14 cellular contexts compared by ENCODE assay signal in the genomic region with DNA sequence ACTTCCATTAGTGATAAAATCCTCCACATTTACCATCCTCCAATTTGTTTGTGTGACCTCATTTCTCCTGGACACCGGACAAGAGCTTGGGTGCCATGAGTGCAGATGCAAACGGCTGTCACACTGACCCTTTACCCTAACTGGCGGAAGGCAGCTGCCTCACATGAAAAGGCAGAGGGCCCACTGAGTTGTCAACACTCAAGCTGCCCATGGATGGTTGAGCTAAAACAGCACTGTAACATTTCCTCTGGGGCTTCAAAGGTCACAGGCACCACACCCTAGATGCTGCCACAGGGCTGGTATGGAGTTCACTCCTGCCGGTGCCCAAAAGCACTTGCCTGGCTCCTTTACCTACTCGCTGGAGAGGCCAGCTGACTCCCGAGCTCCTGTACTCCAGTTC.
DNase-seq lines count a peak whose midpoint lies in the region; ATAC-seq, FAIRE-seq and TF ChIP-seq lines count a peak whose summit lies in the region.
"Had no signal": no experiment of that assay in that cellular context is flagged by ENCODE, and none has a peak within 500 bp of the region (broad histone marks: within the 10 kb centered on the region; RNA-seq: fewer than 3 reads in every experiment).

No MANE protein-coding gene starts in this region.

- H2BK120ac ChIP-seq in H1 (replicated peaks; ENCODE audit: low read depth, low read length) (no peak overlapping the region), neuronal stem cell (ENCODE audit: low read depth, low read length) (no peak overlapping the region)

- POLR2A ChIA-PET in H1 (lab: Charles Lee; ENCODE audit: partially characterized antibody) = no interaction called here
- POLR2A ChIA-PET in CD8-positive, alpha-beta memory T cell (lab: Charles Lee) = no interaction called here

- TF ChIP-seq POLR2A in breast epithelium (IDR thresholded peaks at IDR 0.05) (no peak), H1 (IDR thresholded peaks at IDR 0.05; ENCODE audit: control extremely low read depth in 1 of 2, low read depth in 2 of 2, low read length in 2 of 2) (no peak)

- TF ChIP-seq CTCF in mammary epithelial cell (conservative IDR thresholded peaks at IDR 0.05 in 1 of 2, IDR thresholded peaks at IDR 0.05 in 1 of 2; ENCODE audit: extremely low read depth in 1 of 2, insufficient read depth in 1 of 2, low read depth in 1 of 2, low read length in 2 of 2) = no peak
- no peak for TF ChIP-seq CTCF in breast epithelium (IDR thresholded peaks at IDR 0.05)
- TF ChIP-seq CTCF in H1 (IDR thresholded peaks at IDR 0.05; ENCODE audit: control extremely low read depth in 1 of 3, insufficient read depth in 1 of 3, low read depth in 1 of 3, low read length in 3 of 3) = no peak
- no peak for TF ChIP-seq CTCF in left ventricle myocardium inferior (IDR thresholded peaks at IDR 0.05; ENCODE audit: borderline replicate concordance)
- no peak for TF ChIP-seq CTCF in left lung (IDR thresholded peaks at IDR 0.05)

- no peak overlapping the region for H4K91ac ChIP-seq in H1 (replicated peaks; ENCODE audit: insufficient read length, low read length)
- H4K91ac ChIP-seq in neuronal stem cell (ENCODE audit: low read depth, low read length, poor library complexity) = no peak overlapping the region

- no peak overlapping the region for H4K8ac ChIP-seq in H1 (ENCODE audit: extremely low read depth, insufficient read depth, low read length)
- no peak overlapping the region for H4K8ac ChIP-seq in neuronal stem cell (ENCODE audit: low read depth, low read length)

- dilution Hi-C loops in mammary epithelial cell (cut with HindIII; ENCODE audit: low sequenced_read_pairs) = no loop called here

- no peak for TF ChIP-seq RAD21 in H1 (IDR thresholded peaks at IDR 0.05 in 1 of 2, conservative IDR thresholded peaks at IDR 0.05 in 1 of 2; ENCODE audit: low read depth in 2 of 2, low read length in 2 of 2)

- no peaks in the 10 kb centered on the region for H3K27me3 Mint-ChIP-seq in CD8-positive, alpha-beta memory T cell

- no peak overlapping the region for H2BK5ac ChIP-seq in H1 (ENCODE audit: low read depth, low read length)
- no peak overlapping the region for H2BK5ac ChIP-seq in neuronal stem cell (ENCODE audit: low read length)

- in situ Hi-C loops in mammary epithelial cell (cut with MboI; ENCODE audit: low sequenced_read_pairs in 2 of 2) = no loop called here

- BruUV-seq in mammary epithelial cell (replicated peaks; lab: Mats Ljungman, UMichigan) = no TSS peak

- H3K4me2 ChIP-seq in mammary epithelial cell (ENCODE audit: insufficient read depth, low read depth, low read length) = no peak overlapping the region
- H3K4me2 ChIP-seq in H1 (ENCODE audit: insufficient read depth in 1 of 2, low read depth in 2 of 2, low read length in 2 of 2) = no peak overlapping the region
- no peak overlapping the region for H3K4me2 ChIP-seq in neuronal stem cell (ENCODE audit: insufficient read depth, low read length, poor library complexity, severe bottlenecking)
- H3K4me2 ChIP-seq: BLaER1 had no signal

- H3K9me3 ChIP-seq in mammary epithelial cell (replicated peaks; ENCODE audit: insufficient read depth, low read length) (no peaks in the 10 kb centered on the region), breast epithelium (no peaks in the 10 kb centered on the region), H1 (ENCODE audit: insufficient read depth in 2 of 2, low read depth in 1 of 2, low read length in 1 of 2) (no peaks in the 10 kb centered on the region), left ventricle myocardium inferior (replicated peaks) (no peaks in the 10 kb centered on the region), neuronal stem cell (replicated peaks in 1 of 2; ENCODE audit: control insufficient read depth in 2 of 2, insufficient read depth in 1 of 2, low read depth in 1 of 2, low read length in 2 of 2) (no peaks in the 10 kb centered on the region), left lung (no peaks in the 10 kb centered on the region)
- H3K9me3 ChIP-seq in CD8-positive, alpha-beta memory T cell (ENCODE audit: low read length) = no peaks in the 10 kb centered on the region
- H3K9me3 ChIP-seq: BLaER1 had no signal

- peaks cover 0 to 7% (median 2%) of the 10 kb centered on the region in 5 donors for H3K9me3 Mint-ChIP-seq in CD8-positive, alpha-beta memory T cell

- H3K27ac Mint-ChIP-seq in CD8-positive, alpha-beta memory T cell = no peak overlapping the region

- no peak for TF ChIP-seq EP300 in H1 (IDR thresholded peaks at IDR 0.05; ENCODE audit: borderline replicate concordance in 1 of 2, low read depth in 2 of 2, low read length in 2 of 2)

- H3K79me1 ChIP-seq in H1 (ENCODE audit: low read depth, low read length) (no peaks in the 10 kb centered on the region), neuronal stem cell (ENCODE audit: low read depth, low read length) (no peaks in the 10 kb centered on the region)

- H3K4me3 ChIP-seq in mammary epithelial cell (replicated peaks in 1 of 3; ENCODE audit: insufficient read depth in 1 of 3, low read depth in 2 of 3, low read length in 3 of 3) (no peak overlapping the region), breast epithelium (no peak overlapping the region), H1 (ENCODE audit: extremely low read depth in 1 of 4, insufficient read depth in 2 of 4, low read depth in 3 of 4, low read length in 4 of 4) (no peak overlapping the region), left ventricle myocardium inferior (no peak overlapping the region), neuronal stem cell (ENCODE audit: low read length in 2 of 2) (no peak overlapping the region), left lung (no peak overlapping the region)
- no peak overlapping the region for H3K4me3 ChIP-seq in CD8-positive, alpha-beta memory T cell (ENCODE audit: low read length)
- H3K4me3 ChIP-seq: BLaER1 had no signal

- H3K4me1 Mint-ChIP-seq in CD8-positive, alpha-beta memory T cell = no peaks in the 10 kb centered on the region

- FAIRE-seq in H1 (lab: Jason Lieb, UNC) = no peak
- FAIRE-seq: H54, HTR-8/SVneo had no signal

- H2BK15ac ChIP-seq in H1 (ENCODE audit: low read length) = no peak overlapping the region
- H2BK15ac ChIP-seq in neuronal stem cell (ENCODE audit: low read length) = no peak overlapping the region

- H2BK20ac ChIP-seq in H1 (ENCODE audit: low read length) = no peak overlapping the region

- intact Hi-C loops in mammary epithelial cell (cut with micrococcal nuclease) = no loop called here
- intact Hi-C loops in breast epithelium (cut with DNase I; ENCODE audit: low total_unique reads) = no loop called here
- intact Hi-C loops in left ventricle myocardium inferior (cut with micrococcal nuclease) = no loop called here
- intact Hi-C loops in left lung (cut with DNase I) = no loop called here

- H3K36me3 ChIP-seq in mammary epithelial cell (ENCODE audit: insufficient read depth, low read length) = no peaks in the 10 kb centered on the region
- H3K36me3 ChIP-seq in breast epithelium = no peaks in the 10 kb centered on the region
- H3K36me3 ChIP-seq in H1 (ENCODE audit: control insufficient read depth in 2 of 4, insufficient read depth in 4 of 4, low read length in 3 of 4) = no peaks in the 10 kb centered on the region
- no peaks in the 10 kb centered on the region for H3K36me3 ChIP-seq in left ventricle myocardium inferior
- H3K36me3 ChIP-seq in neuronal stem cell (replicated peaks in 1 of 2; ENCODE audit: control insufficient read depth in 2 of 2, insufficient read depth in 2 of 2, low read length in 2 of 2) = no peaks in the 10 kb centered on the region
- no peaks in the 10 kb centered on the region for H3K36me3 ChIP-seq in left lung
- no peaks in the 10 kb centered on the region for H3K36me3 ChIP-seq in CD8-positive, alpha-beta memory T cell (ENCODE audit: insufficient read depth, low read length)
- H3K36me3 ChIP-seq: BLaER1 had no signal

- no peak overlapping the region for H3K27ac ChIP-seq in mammary epithelial cell (ENCODE audit: insufficient read depth, low read depth, low read length)
- no peak overlapping the region for H3K27ac ChIP-seq in breast epithelium
- H3K27ac ChIP-seq in H1 (ENCODE audit: low read depth, low read length) = no peak overlapping the region
- peak overlapping the region; percentile 39 for H3K27ac ChIP-seq in left ventricle myocardium inferior (replicated peaks)
- H3K27ac ChIP-seq in neuronal stem cell (replicated peaks; ENCODE audit: low read length) = no peak overlapping the region
- no peak overlapping the region for H3K27ac ChIP-seq in left lung
- H3K27ac ChIP-seq in CD8-positive, alpha-beta memory T cell (ENCODE audit: low read depth, low read length) = no peak overlapping the region
- H3K27ac ChIP-seq: BLaER1 had no signal

- no peaks in the 10 kb centered on the region for H3K23me2 ChIP-seq in H1 (ENCODE audit: low read depth, low read length)

- H3K18ac ChIP-seq in H1 (ENCODE audit: extremely low read depth, low read length) (no peak overlapping the region), neuronal stem cell (ENCODE audit: low read length) (no peak overlapping the region)

- H4K5ac ChIP-seq in H1 (ENCODE audit: insufficient read length, low read depth, low read length) = no peak overlapping the region

- H3K56ac ChIP-seq in H1 (replicated peaks; ENCODE audit: insufficient read length, low read depth, low read length) = no peak overlapping the region

- no peaks in the 10 kb centered on the region for H3K36me3 Mint-ChIP-seq in CD8-positive, alpha-beta memory T cell

- H3K27me3 ChIP-seq in mammary epithelial cell (ENCODE audit: insufficient read depth, low read length) = no peaks in the 10 kb centered on the region
- no peaks in the 10 kb centered on the region for H3K27me3 ChIP-seq in breast epithelium
- no peaks in the 10 kb centered on the region for H3K27me3 ChIP-seq in H1 (replicated peaks in 1 of 4; ENCODE audit: control insufficient read depth in 3 of 4, extremely low read depth in 1 of 4, insufficient read depth in 3 of 4, low read length in 3 of 4)
- H3K27me3 ChIP-seq in left ventricle myocardium inferior (ENCODE audit: low read depth) = no peaks in the 10 kb centered on the region
- H3K27me3 ChIP-seq in neuronal stem cell (ENCODE audit: control insufficient read depth in 3 of 3, insufficient read depth in 3 of 3, low read depth in 1 of 3, low read length in 3 of 3) = no peaks in the 10 kb centered on the region
- no peaks in the 10 kb centered on the region for H3K27me3 ChIP-seq in left lung
- no peaks in the 10 kb centered on the region for H3K27me3 ChIP-seq in CD8-positive, alpha-beta memory T cell (ENCODE audit: insufficient read depth, low read length, poor library complexity, severe bottlenecking)
- H3K27me3 ChIP-seq: BLaER1 had no signal

- 96% methylated on average over 6 of the region's 6 CpGs for WGBS in mammary epithelial cell (ENCODE audit: low coverage, missing lambda C conversion rate)
- 96% methylated on average over 6 of the region's 6 CpGs; no CpG with 5 or more reads in 1 of the 2 experiments for WGBS in H1 (ENCODE audit: extremely low coverage in 1 of 2, insufficient coverage in 1 of 2, insufficient read length in 1 of 2, insufficient replicate concordance in 2 of 2, low coverage in 1 of 2, low lambda C conversion rate in 2 of 2, missing lambda C conversion rate in 1 of 2), 2 experiments
- WGBS in neuronal stem cell (ENCODE audit: extremely low coverage in 2 of 2, insufficient read length in 2 of 2, insufficient replicate concordance in 1 of 2), 2 donors = no CpG with 5 or more reads among the region's 6 CpGs

- H2AFZ ChIP-seq in mammary epithelial cell (ENCODE audit: low read depth, low read length) (peak overlapping the region; percentile 21), H1 (ENCODE audit: low read length) (peak overlapping the region; percentile 71; the same call in 1 of the 2 replicates), neuronal stem cell (ENCODE audit: low read length) (peak overlapping the region; percentile 61)

- H3K9ac ChIP-seq in mammary epithelial cell (ENCODE audit: insufficient read depth, low read length) = no peak overlapping the region
- H3K9ac ChIP-seq in H1 (replicated peaks in 1 of 4; ENCODE audit: extremely low read depth in 1 of 4, low read depth in 3 of 4, low read length in 3 of 4) = no peak overlapping the region
- no peak overlapping the region for H3K9ac ChIP-seq in neuronal stem cell (ENCODE audit: low read depth, low read length, poor library complexity)
- H3K9ac ChIP-seq: BLaER1 had no signal

- H2AK5ac ChIP-seq in H1 (ENCODE audit: low read depth, low read length) (no peak overlapping the region), neuronal stem cell (ENCODE audit: low read depth, low read length) (no peak overlapping the region)

- DNase-seq in mammary epithelial cell = no peak
- DNase-seq in breast epithelium (ENCODE audit: low spot score in 2 of 2) = no peak
- DNase-seq in H1 (ENCODE audit: low read depth in 1 of 2, low spot score in 2 of 2) = no peak
- DNase-seq in left ventricle myocardium inferior = peak; percentile 35
- no peak for DNase-seq in neuronal stem cell (ENCODE audit: low spot score)
- no peak for DNase-seq in left lung
- no peak for DNase-seq in mesenteric fat pad (ENCODE audit: low spot score)
- DNase-seq in CD8-positive, alpha-beta memory T cell = no peak
- DNase-seq: 8988T, AML-193 had no signal

- H3K23ac ChIP-seq in H1 (ENCODE audit: insufficient read length) = no peak overlapping the region
- H3K23ac ChIP-seq in neuronal stem cell (ENCODE audit: low read depth, low read length, poor library complexity) = no peak overlapping the region

- CTCF ChIA-PET in mammary epithelial cell (lab: Charles Lee; ENCODE audit: low non-redundant PET) (no interaction called here), H1 (lab: Charles Lee; ENCODE audit: partially characterized antibody) (interaction anchor here (0.6 to 2.4 kb wide), 3 partner anchors 10 to 377 kb away, joined by 3 to 5 read pairs (median 4); no protein-coding TSS in a partner anchor)
- CTCF ChIA-PET in CD8-positive, alpha-beta memory T cell (lab: Charles Lee) = no interaction called here

- H3K4me3 Mint-ChIP-seq in CD8-positive, alpha-beta memory T cell = no peak overlapping the region

- H3K4me1 ChIP-seq in mammary epithelial cell (ENCODE audit: insufficient read depth, low read length) (no peaks in the 10 kb centered on the region), breast epithelium (no peaks in the 10 kb centered on the region), H1 (replicated peaks in 1 of 4; ENCODE audit: control insufficient read depth in 3 of 4, insufficient read depth in 4 of 4, low read length in 3 of 4) (no peaks in the 10 kb centered on the region; a peak in 1 of 7 replicates), left ventricle myocardium inferior (peaks cover 9% of the 10 kb centered on the region), neuronal stem cell (ENCODE audit: control insufficient read depth in 2 of 2, insufficient read depth in 1 of 2, low read depth in 1 of 2, low read length in 2 of 2) (no peaks in the 10 kb centered on the region), left lung (no peaks in the 10 kb centered on the region)
- no peaks in the 10 kb centered on the region for H3K4me1 ChIP-seq in CD8-positive, alpha-beta memory T cell (ENCODE audit: insufficient read depth, low read length)
- H3K4me1 ChIP-seq: BLaER1 had no signal

- no peaks in the 10 kb centered on the region for H3K79me2 ChIP-seq in mammary epithelial cell (ENCODE audit: insufficient read depth, low read length)
- H3K79me2 ChIP-seq in H1 (ENCODE audit: control insufficient read depth in 1 of 2, insufficient read depth in 2 of 2, low read length in 2 of 2) = no peaks in the 10 kb centered on the region

- H2BK12ac ChIP-seq in H1 (ENCODE audit: low read depth, low read length) (no peak overlapping the region), neuronal stem cell (ENCODE audit: low read length) (no peak overlapping the region)

- no peak for ATAC-seq in left lung
- ATAC-seq: HCT116 had no signal

- H4K20me1 ChIP-seq in mammary epithelial cell (ENCODE audit: insufficient read depth, low read length) (no peaks in the 10 kb centered on the region), H1 (replicated peaks in 1 of 2; ENCODE audit: control insufficient read depth in 1 of 2, insufficient read depth in 2 of 2, low read length in 2 of 2) (no peaks in the 10 kb centered on the region)
- H4K20me1 ChIP-seq: BLaER1 had no signal

- H3K14ac ChIP-seq in H1 (ENCODE audit: insufficient read length) = no peak overlapping the region
- H3K14ac ChIP-seq in neuronal stem cell (ENCODE audit: low read length) = no peak overlapping the region

- no peak overlapping the region for H3K4ac ChIP-seq in H1 (replicated peaks; ENCODE audit: insufficient read length, low read depth, low read length)
- H3K4ac ChIP-seq in neuronal stem cell (ENCODE audit: low read length) = no peak overlapping the region

Comparison
In these comparisons a context has a peak if more than half of its experiments do, and no peak if none do; other contexts are left out.
1. H2AFZ ChIP-seq: peak in every context shown above with its lines; median percentile 71 in H1; 61 in neuronal stem cell; 21 in mammary epithelial cell.